Comparison of ENCODE assay signal across 2 cellular contexts in the genomic region with DNA sequence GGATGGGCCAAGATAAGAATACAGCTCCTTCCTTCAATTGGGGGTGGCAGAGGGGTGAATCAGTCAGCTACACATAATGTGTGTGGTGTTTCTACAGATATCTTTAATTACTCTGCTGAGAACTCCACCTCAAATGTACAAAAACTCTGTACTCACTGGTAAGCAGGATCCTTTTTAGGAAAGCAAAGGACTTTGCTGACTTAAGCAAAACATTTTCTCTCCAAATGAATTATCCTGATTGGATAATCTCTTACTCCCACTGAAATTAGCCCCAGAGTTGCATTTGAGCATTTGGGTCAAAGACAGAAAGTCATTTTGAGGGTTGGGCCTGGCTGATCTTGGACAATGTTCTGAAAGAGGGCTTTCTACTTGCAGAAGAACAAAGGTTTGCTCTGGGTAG.
TF ChIP-seq lines count a peak whose summit lies in the region.

No MANE protein-coding gene starts in this region.

TF ChIP-seq in HepG2, 621 proteins besides CTCF, POLR2A, EP300 and RAD21:
- TF ChIP-seq MAFF (IDR thresholded peaks at IDR 0.05; ENCODE audit: low read depth, low read length) = peak; percentile 79
- no peak for TF ChIP-seq HNRNPLL (IDR thresholded peaks at IDR 0.05; ENCODE audit: low read depth, low read length, poor library complexity, severe bottlenecking)
- TF ChIP-seq MAFK (conservative IDR thresholded peaks at IDR 0.05 in 1 of 2, IDR thresholded peaks at IDR 0.05 in 1 of 2; ENCODE audit: low read length in 2 of 2) = peak; percentile 60 to 82
- TF ChIP-seq ZNF362 (CRISPR knock-in tag; IDR thresholded peaks at IDR 0.05; ENCODE audit: borderline replicate concordance) = no peak

TF ChIP-seq in K562, 482 proteins besides CTCF, POLR2A, EP300 and RAD21:
- TF ChIP-seq IRF1 (CRISPR knock-in tag; IDR thresholded peaks at IDR 0.05; ENCODE audit: borderline replicate concordance) (no peak), C11orf30 (IDR thresholded peaks at IDR 0.05; ENCODE audit: low read depth) (0 out of 2 replicates have a peak, but pooled peaks have one; percentile 20), GTF2E2 (tag; IDR thresholded peaks at IDR 0.05) (no peak), MAFG (tag; conservative IDR thresholded peaks at IDR 0.05) (0 out of 2 replicates have a peak, but pooled peaks have one; percentile 13), MCM3 (IDR thresholded peaks at IDR 0.05) (no peak), SIX5 (IDR thresholded peaks at IDR 0.05; ENCODE audit: borderline replicate concordance in 1 of 2, insufficient read depth in 1 of 2, low read depth in 1 of 2, low read length in 2 of 2) (no peak), ZBTB34 (CRISPR knock-in tag; IDR thresholded peaks at IDR 0.05) (no peak), SMARCC2 (IDR thresholded peaks at IDR 0.05; ENCODE audit: low read depth) (no peak), ZNF140 (CRISPR knock-in tag; IDR thresholded peaks at IDR 0.05) (no peak), ZNF316 (IDR thresholded peaks at IDR 0.05) (peak; percentile 43; the same call in 1 of the 2 replicates), ZNF239 (CRISPR knock-in tag; IDR thresholded peaks at IDR 0.05) (no peak), ZNF3 (CRISPR knock-in tag; IDR thresholded peaks at IDR 0.05) (no peak), TEAD1 (CRISPR knock-in tag; IDR thresholded peaks at IDR 0.05) (no peak), EZH2 (IDR thresholded peaks at IDR 0.05; ENCODE audit: borderline replicate concordance, low read depth, low read length) (no peak), ZNF583 (CRISPR knock-in tag; IDR thresholded peaks at IDR 0.05) (no peak)
- TF ChIP-seq, protein P1, sequence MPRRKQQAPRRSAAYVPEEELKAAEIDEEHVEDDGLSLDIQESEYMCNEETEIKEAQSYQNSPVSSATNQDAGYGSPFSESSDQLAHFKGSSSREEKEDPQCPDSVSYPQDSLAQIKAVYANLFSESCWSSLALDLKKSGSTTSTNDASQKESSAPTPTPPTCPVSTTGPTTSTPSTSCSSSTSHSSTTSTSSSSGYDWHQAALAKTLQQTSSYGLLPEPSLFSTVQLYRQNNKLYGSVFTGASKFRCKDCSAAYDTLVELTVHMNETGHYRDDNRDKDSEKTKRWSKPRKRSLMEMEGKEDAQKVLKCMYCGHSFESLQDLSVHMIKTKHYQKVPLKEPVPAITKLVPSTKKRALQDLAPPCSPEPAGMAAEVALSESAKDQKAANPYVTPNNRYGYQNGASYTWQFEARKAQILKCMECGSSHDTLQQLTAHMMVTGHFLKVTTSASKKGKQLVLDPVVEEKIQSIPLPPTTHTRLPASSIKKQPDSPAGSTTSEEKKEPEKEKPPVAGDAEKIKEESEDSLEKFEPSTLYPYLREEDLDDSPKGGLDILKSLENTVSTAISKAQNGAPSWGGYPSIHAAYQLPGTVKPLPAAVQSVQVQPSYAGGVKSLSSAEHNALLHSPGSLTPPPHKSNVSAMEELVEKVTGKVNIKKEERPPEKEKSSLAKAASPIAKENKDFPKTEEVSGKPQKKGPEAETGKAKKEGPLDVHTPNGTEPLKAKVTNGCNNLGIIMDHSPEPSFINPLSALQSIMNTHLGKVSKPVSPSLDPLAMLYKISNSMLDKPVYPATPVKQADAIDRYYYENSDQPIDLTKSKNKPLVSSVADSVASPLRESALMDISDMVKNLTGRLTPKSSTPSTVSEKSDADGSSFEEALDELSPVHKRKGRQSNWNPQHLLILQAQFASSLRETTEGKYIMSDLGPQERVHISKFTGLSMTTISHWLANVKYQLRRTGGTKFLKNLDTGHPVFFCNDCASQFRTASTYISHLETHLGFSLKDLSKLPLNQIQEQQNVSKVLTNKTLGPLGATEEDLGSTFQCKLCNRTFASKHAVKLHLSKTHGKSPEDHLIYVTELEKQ (CRISPR knock-in tag; IDR thresholded peaks at IDR 0.05) = no peak
